In genomic region chr17:73165616-73166404, GRCh38 we compare ENCODE assay signal across 9 cellular contexts. TPM values are rescaled to one million over a fixed set of nuclear protein-coding genes. Genes with fewer than 3 reads are reported as not detected.
DNase-seq lines count a peak whose midpoint lies in the region; ATAC-seq, FAIRE-seq and TF ChIP-seq lines count a peak whose summit lies in the region.
"Had no signal": no experiment of that assay in that cellular context is flagged by ENCODE, and none has a peak within 500 bp of the region (broad histone marks: within the 10 kb centered on the region; RNA-seq: fewer than 3 reads in every experiment).

No MANE protein-coding gene starts in this region.

- no peaks in the 10 kb centered on the region for H3K9me3 Mint-ChIP-seq in activated naive CD4-positive, alpha-beta T cell treated with anti-CD3 and anti-CD28 coated beads, Interleukin-2, amount 10 ng/mL, durations not matched to agents 7 days and 5 days
- no peaks in the 10 kb centered on the region for H3K9me3 Mint-ChIP-seq in type B pancreatic cell

- H3K36me3 Mint-ChIP-seq in activated naive CD4-positive, alpha-beta T cell treated with anti-CD3 and anti-CD28 coated beads, Interleukin-2, amount 10 ng/mL, durations not matched to agents 7 days and 5 days = no peaks in the 10 kb centered on the region
- H3K36me3 Mint-ChIP-seq in type B pancreatic cell = peaks cover 5% of the 10 kb centered on the region

- H3K4me3 Mint-ChIP-seq in activated naive CD4-positive, alpha-beta T cell treated with anti-CD3 and anti-CD28 coated beads, Interleukin-2, amount 10 ng/mL, durations not matched to agents 7 days and 5 days = peak overlapping the region; percentile 27
- peak overlapping the region; percentile 92 for H3K4me3 Mint-ChIP-seq in type B pancreatic cell

- no peak for DNase-seq in activated naive CD4-positive, alpha-beta T cell treated with anti-CD3 and anti-CD28 coated beads, Interleukin-2, amount 10 ng/mL, durations not matched to agents 7 days and 5 days
- no peak for DNase-seq in activated naive CD4-positive, alpha-beta T cell (lab: John Stamatoyannopoulos, UW)
- DNase-seq in astrocyte of the cerebellum (ENCODE audit: low read depth) (no peak), left kidney (ENCODE audit: low read depth, low spot score) (peak; percentile 48), type B pancreatic cell (ENCODE audit: extremely low spot score, unreplicated experiment) (no peak), omental fat pad (ENCODE audit: low spot score) (no peak), NCI-H1930 (lab: John Stamatoyannopoulos, UW) (no peak), HTR-8/SVneo (ENCODE audit: insufficient read length, low spot score) (no peak)

- H3K27ac Mint-ChIP-seq in activated naive CD4-positive, alpha-beta T cell treated with anti-CD3 and anti-CD28 coated beads, Interleukin-2, amount 10 ng/mL, durations not matched to agents 7 days and 5 days = no peak overlapping the region
- H3K27ac Mint-ChIP-seq in type B pancreatic cell = peak overlapping the region; percentile 41

- H3K4me3 ChIP-seq in astrocyte of the cerebellum (ENCODE audit: low read depth, low read length) = peak overlapping the region; percentile 50

- peaks cover 35% of the 10 kb centered on the region for H3K4me1 Mint-ChIP-seq in activated naive CD4-positive, alpha-beta T cell treated with anti-CD3 and anti-CD28 coated beads, Interleukin-2, amount 10 ng/mL, durations not matched to agents 7 days and 5 days
- peaks cover 20% of the 10 kb centered on the region for H3K4me1 Mint-ChIP-seq in type B pancreatic cell (ENCODE audit: unreplicated experiment)

- peaks cover 96% of the 10 kb centered on the region for H3K27me3 Mint-ChIP-seq in activated naive CD4-positive, alpha-beta T cell treated with anti-CD3 and anti-CD28 coated beads, Interleukin-2, amount 10 ng/mL, durations not matched to agents 7 days and 5 days
- peaks cover 90% of the 10 kb centered on the region for H3K27me3 Mint-ChIP-seq in type B pancreatic cell

- CTCF ChIA-PET in activated naive CD4-positive, alpha-beta T cell treated with anti-CD3 and anti-CD28 coated beads, Interleukin-2, amount 10 ng/mL, durations not matched to agents 7 days and 5 days (lab: Charles Lee) = interaction anchor here (0.6 to 2.2 kb wide), 7 partner anchors 9 to 446 kb away, joined by 3 to 9 read pairs (median 5); no protein-coding TSS in a partner anchor

- FAIRE-seq in HTR-8/SVneo (lab: Jason Lieb, UNC) = no peak
- FAIRE-seq: endometrium had no signal

- TF ChIP-seq CTCF in astrocyte of the cerebellum (IDR thresholded peaks at IDR 0.05; ENCODE audit: low read depth, low read length, missing control alignments) (no peak), type B pancreatic cell (conservative IDR thresholded peaks at IDR 0.05) (no peak), omental fat pad (IDR thresholded peaks at IDR 0.05) (no peak)

- in situ Hi-C loops in astrocyte of the cerebellum (cut with HindIII; ENCODE audit: low sequenced_read_pairs) = no loop called here

- ATAC-seq in omental fat pad (ENCODE audit: low FRiP score) = no peak

RNA-seq across cellular contexts. Expression of gene SSTR2, which starts 1.0 kb away (rescaled TPM):
- total RNA-seq in type B pancreatic cell (ENCODE audit: low replicate concordance) = 5.5 and 10.4 TPM in 2 replicates
- 1 to 10 TPM; 1.9 to 3.9 (median 3.6) TPM for total RNA-seq in omental fat pad

RNA-seq across cellular contexts. Expression of gene COG1, which starts 27.0 kb away (rescaled TPM):
- total RNA-seq in type B pancreatic cell (ENCODE audit: low replicate concordance) (36.5 and 37.2 TPM in 2 replicates), omental fat pad (10 to 100 TPM; 17.0 to 40.5 (median 23.7) TPM)
